Comparison of ENCODE assay signal across 8 cellular contexts in the genomic region with DNA sequence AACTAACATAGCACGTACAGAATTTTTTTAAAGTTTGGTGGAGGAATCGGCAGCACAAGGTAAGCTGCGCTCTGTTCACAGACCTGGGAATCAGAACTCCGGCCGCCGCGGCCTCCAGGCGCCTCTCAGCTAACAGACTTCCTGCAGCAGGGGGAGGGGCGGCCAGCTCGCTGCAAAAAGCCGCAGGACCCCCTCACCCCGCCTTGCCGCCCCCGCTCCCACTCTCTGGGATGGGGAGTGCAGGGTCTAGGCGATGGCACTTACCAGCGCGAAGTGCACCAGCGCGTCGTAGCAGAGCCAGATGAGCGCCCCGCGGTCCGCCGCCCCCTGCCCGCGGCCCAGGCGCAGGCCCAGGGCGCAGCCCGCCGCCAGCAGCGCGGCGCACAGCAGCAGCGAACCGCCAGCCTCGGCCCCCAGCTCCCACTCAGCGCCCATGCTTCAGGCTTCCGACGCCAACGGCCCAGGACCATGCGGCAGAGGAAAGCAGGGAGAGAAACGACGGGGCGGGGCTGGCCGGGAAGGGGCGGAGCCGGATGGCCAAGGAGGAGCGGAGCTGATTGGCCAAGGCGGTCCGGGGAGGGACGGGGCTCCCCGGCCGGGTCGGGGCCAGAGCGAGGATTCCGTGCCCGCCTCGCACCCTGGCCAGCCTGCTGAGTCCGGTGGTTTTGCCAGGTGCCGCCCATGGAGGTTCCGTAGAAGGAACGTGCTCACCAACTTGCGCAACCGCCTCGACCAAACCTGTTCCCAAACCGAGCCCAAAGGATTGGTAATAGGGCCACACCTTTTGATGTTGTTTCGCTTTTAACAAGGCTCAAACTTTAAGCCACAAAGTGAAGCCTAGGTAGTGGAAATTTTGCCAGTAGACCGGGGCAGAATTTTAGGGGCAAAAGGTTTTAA. TPM values are rescaled to one million over a fixed set of nuclear protein-coding genes. Genes with fewer than 3 reads are reported as not detected.
DNase-seq lines count a peak whose midpoint lies in the region; ATAC-seq and TF ChIP-seq lines count a peak whose summit lies in the region.

Gene EBPL (minus strand): TSS at position 497 of the 897 bp plus-strand sequence. CDS start 62 bp downstream, at position 435.

- no peaks in the 10 kb centered on the region for H3K9me3 ChIP-seq in right lobe of liver

- DNase-seq in NCI-H69 (lab: John Stamatoyannopoulos, UW) = peak; percentile 89
- peak; percentile 97 for DNase-seq in activated CD4-positive, alpha-beta T cell treated with anti-CD3 and anti-CD28 coated beads, Interleukin-2, amount 50 U/mL, for 48 hours
- peak; percentile 65 to 95 (median 86) for DNase-seq in dorsolateral prefrontal cortex
- peak; percentile 98 for DNase-seq in right lobe of liver
- DNase-seq in stimulated activated CD4-positive, alpha-beta T cell treated with anti-CD3 and anti-CD28 coated beads, Interleukin-4, amount 100 ng/mL, for 24 hours = peak; percentile 89

- under 1% methylated on average over 11 of the region's 69 CpGs for WGBS in right lobe of liver (ENCODE audit: insufficient coverage, low coverage, low lambda C conversion rate, missing lambda C conversion rate)

- ATAC-seq in GM19324 (IDR thresholded peaks at IDR 0.05; ENCODE audit: low FRiP score, unreplicated experiment) = peak; percentile 98
- ATAC-seq in HG03460 (IDR thresholded peaks at IDR 0.05; ENCODE audit: unreplicated experiment) = peak; percentile 98
- peak; percentile 94 to 98 (median 94) for ATAC-seq in right lobe of liver

- peak within 1 kb of the TSS; percentile 98 for H3K27ac ChIP-seq in C4-2B
- H3K27ac ChIP-seq in dorsolateral prefrontal cortex = peak within 1 kb of the TSS in 44 of 59 donors; percentile 6 to 85 (median 66)
- peak within 1 kb of the TSS; percentile 82 to 92 (median 84) for H3K27ac ChIP-seq in right lobe of liver

- TF ChIP-seq CTCF in C4-2B (conservative IDR thresholded peaks at IDR 0.05) (no peak), dorsolateral prefrontal cortex (IDR thresholded peaks at IDR 0.05 in 54 of 56, conservative IDR thresholded peaks at IDR 0.05 in 2 of 56; ENCODE audit: low read depth in 1 of 56, partially characterized antibody in 56 of 56) (peak in 5 of 56 donors; percentile 8 to 21 (median 17)), right lobe of liver (IDR thresholded peaks at IDR 0.05) (no peak)

- H3K36me3 ChIP-seq in right lobe of liver = no peaks in the 10 kb centered on the region

- H3K4me3 ChIP-seq in dorsolateral prefrontal cortex (peak within 1 kb of the TSS; percentile 57 to 93 (median 78)), right lobe of liver (peak within 1 kb of the TSS; percentile 58 to 78 (median 75))

- intact Hi-C loops in dorsolateral prefrontal cortex (cut with DNase I) = loop anchor here (1.0 to 5.0 kb wide), 2 partner anchors 101 kb away; partner anchors contain the start of gene KPNA3 (in 2 of the 2)
- intact Hi-C loops in right lobe of liver (cut with DNase I) = no loop called here

- no peaks in the 10 kb centered on the region for H3K27me3 ChIP-seq in dorsolateral prefrontal cortex
- H3K27me3 ChIP-seq in right lobe of liver = no peaks in the 10 kb centered on the region

- peak; percentile 44 for TF ChIP-seq POLR2A in right lobe of liver (IDR thresholded peaks at IDR 0.05)

- H3K4me1 ChIP-seq in right lobe of liver = peaks cover 0 to 10% (median 3%) of the 10 kb centered on the region in 4 donors

RNA-seq across cellular contexts. Expression of gene EBPL, which starts in this region (rescaled TPM):
- total RNA-seq in dorsolateral prefrontal cortex (10 to 100 TPM in 114 of 120 experiments, 1 to 10 TPM in 6; 7.7 to 28.0 (median 16.7) TPM), right lobe of liver (10 to 100 TPM; 45.1 to 95.2 (median 55.4) TPM)

Comparison
In these comparisons a context has a peak if more than half of its experiments do, and no peak if none do; other contexts are left out.
1. Peak in every context shown above with its lines: DNase-seq, ATAC-seq, H3K4me3 ChIP-seq and H3K27ac ChIP-seq.
2. intact Hi-C loops: an anchor here in dorsolateral prefrontal cortex (1.0 to 5.0 kb wide); none called in right lobe of liver.